22 cellular contexts compared by ENCODE assay signal in the genomic region with DNA sequence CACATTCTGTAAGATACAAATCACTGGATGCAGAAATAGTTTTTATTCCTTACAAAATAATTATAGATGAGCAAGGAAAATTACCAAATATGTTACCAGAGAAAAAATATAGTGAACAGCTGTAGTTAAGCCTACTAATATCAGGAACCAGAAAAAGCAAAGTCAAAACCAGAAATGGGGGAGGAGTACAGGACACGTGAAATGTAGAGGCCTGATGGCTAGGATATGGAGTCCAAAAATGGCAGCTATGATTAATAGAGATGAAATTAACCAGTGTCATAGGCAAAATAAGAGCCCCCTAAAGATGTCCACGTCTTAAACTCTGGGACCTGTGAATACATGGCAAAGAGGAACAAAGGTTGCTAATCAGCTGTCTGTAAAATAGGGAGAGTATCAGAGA. TPM values are rescaled to one million over a fixed set of nuclear protein-coding genes. Genes with fewer than 3 reads are reported as not detected.
"Had no signal": no experiment of that assay in that cellular context is flagged by ENCODE, and none has a peak within 500 bp of the region (broad histone marks: within the 10 kb centered on the region; RNA-seq: fewer than 3 reads in every experiment).

No MANE protein-coding gene starts in this region.

- H3K9me3 Mint-ChIP-seq: memory B cell; natural killer cell treated with Interleukin-12 subunit alpha and Interleukin-12 subunit beta and Interleukin-15 and Interleukin-18, amount 100 ng/mL, for 72 hours; neural progenitor cell had no signal

- H3K4me1 ChIP-seq: left ventricle myocardium inferior, lower lobe of right lung, neural progenitor cell, right atrium auricular region, sigmoid colon had no signal

- H3K4me3 Mint-ChIP-seq: memory B cell; mesothelial cell of epicardium; natural killer cell treated with Interleukin-12 subunit alpha and Interleukin-12 subunit beta and Interleukin-15 and Interleukin-18, amount 100 ng/mL, for 72 hours; neural progenitor cell had no signal

- H3K36me3 ChIP-seq: ovary had no signal

- H3K27me3 ChIP-seq: esophagus squamous epithelium, neural progenitor cell, ovary, right atrium auricular region, sigmoid colon had no signal

- H2AFZ ChIP-seq: neural progenitor cell had no signal

- H3K9me3 ChIP-seq: esophagus squamous epithelium, left ventricle myocardium inferior, lower lobe of right lung, ovary, right atrium auricular region, sigmoid colon had no signal

- H3K27ac ChIP-seq: esophagus squamous epithelium, left ventricle myocardium inferior, lower lobe of right lung, neural progenitor cell, ovary, right atrium auricular region, sigmoid colon had no signal

- ATAC-seq: left cardiac atrium, lower lobe of right lung had no signal

- H3K9ac ChIP-seq: neural progenitor cell had no signal

- H3K4me3 ChIP-seq: esophagus squamous epithelium, left ventricle myocardium inferior, lower lobe of right lung, neural progenitor cell, ovary, right atrium auricular region, sigmoid colon had no signal

- H3K4me2 ChIP-seq: neural progenitor cell had no signal

- H3K27ac Mint-ChIP-seq: memory B cell; mesothelial cell of epicardium; natural killer cell treated with Interleukin-12 subunit alpha and Interleukin-12 subunit beta and Interleukin-15 and Interleukin-18, amount 100 ng/mL, for 72 hours; neural progenitor cell had no signal

- DNase-seq: dermis blood vessel endothelial cell; esophagus squamous epithelium; foreskin fibroblast; kidney; left cardiac atrium; left ventricle myocardium inferior; lower lobe of right lung; nucleus accumbens; ovary; sigmoid colon; small intestine; stimulated activated CD4-positive, alpha-beta T cell treated with anti-CD3 and anti-CD28 coated beads, Interleukin-12 subunit alpha, Interleukin-12 subunit beta, amount 100 ng/mL, for 4 hours; stimulated activated naive CD4-positive, alpha-beta T cell treated with Interleukin-2 at 50 U/mL for 16 hours; trophoblast cell had no signal

- H3K4me1 Mint-ChIP-seq: memory B cell, neural progenitor cell had no signal

- H3K27me3 Mint-ChIP-seq: memory B cell; natural killer cell treated with Interleukin-12 subunit alpha and Interleukin-12 subunit beta and Interleukin-15 and Interleukin-18, amount 100 ng/mL, for 72 hours had no signal

RNA-seq across cellular contexts. Expression of a gene that starts 52.7 kb away (rescaled TPM):
- total RNA-seq: dermis blood vessel endothelial cell; epithelial cell of proximal tubule; esophagus squamous epithelium; kidney; left cardiac atrium; left ventricle myocardium inferior; mesothelial cell of epicardium; natural killer cell treated with Interleukin-12 subunit alpha and Interleukin-12 subunit beta and Interleukin-15 and Interleukin-18, amount 100 ng/mL, for 72 hours; posterior vena cava; right atrium auricular region; sigmoid colon; urinary bladder had no signal

RNA-seq across cellular contexts. Expression of a gene that starts 58.4 kb away (rescaled TPM):
- total RNA-seq: dermis blood vessel endothelial cell, esophagus squamous epithelium, lower lobe of right lung had no signal
